ENCODE assay signal across 19 cellular contexts in genomic region chr1:39569034-39569433, GRCh38. TPM values are rescaled to one million over a fixed set of nuclear protein-coding genes. Genes with fewer than 3 reads are reported as not detected.
A peak's percentile ranks its signal among the peaks of the same experiment; 100 is the strongest.
DNase-seq lines count a peak whose midpoint lies in the region; ATAC-seq, FAIRE-seq and TF ChIP-seq lines count a peak whose summit lies in the region.
"Had no signal": no experiment of that assay in that cellular context is flagged by ENCODE, and none has a peak within 500 bp of the region (broad histone marks: within the 10 kb centered on the region; RNA-seq: fewer than 3 reads in every experiment).

No MANE protein-coding gene starts in this region.

- H3K4me1 Mint-ChIP-seq in endodermal cell = peaks cover 38% of the 10 kb centered on the region
- peaks cover 33% of the 10 kb centered on the region for H3K4me1 Mint-ChIP-seq in activated T-helper 2 cell treated with anti-CD3 and anti-CD28 coated beads, Interferon-gamma antibody, Interleukin-2, Interleukin-4, amounts not matched to agents 10 μg/mL and 5 μg/mL and 100 μg/mL, durations not matched to agents 14 hours and 24 hours and 36 hours (ENCODE audit: low read depth)

- 68 to 73% methylated on average over 4 of the region's 4 CpGs for WGBS in endodermal cell (ENCODE audit: insufficient coverage in 1 of 2, insufficient read length in 1 of 2), 2 experiments
- WGBS in small intestine, 3 donors = 14 to 61% (median 37%) methylated on average over 4 of the region's 4 CpGs

- intact Hi-C loops in left ventricle myocardium superior (cut with micrococcal nuclease) (no loop called here), left cardiac atrium (cut with DNase I) (no loop called here)
- intact Hi-C loops in activated T-helper 2 cell treated with anti-CD3 and anti-CD28 coated beads, Interferon-gamma antibody, Interleukin-2, Interleukin-4, amounts not matched to agents 10 μg/mL and 5 μg/mL and 100 μg/mL, durations not matched to agents 14 hours and 24 hours and 36 hours (cut with micrococcal nuclease) = no loop called here

- H3K9me3 Mint-ChIP-seq in endodermal cell = no peaks in the 10 kb centered on the region
- no peaks in the 10 kb centered on the region for H3K9me3 Mint-ChIP-seq in activated T-helper 2 cell treated with anti-CD3 and anti-CD28 coated beads, Interferon-gamma antibody, Interleukin-2, Interleukin-4, amounts not matched to agents 10 μg/mL and 5 μg/mL and 100 μg/mL, durations not matched to agents 14 hours and 24 hours and 36 hours
- H3K9me3 Mint-ChIP-seq: CD14-positive monocyte; CD8-positive, alpha-beta T cell had no signal

- H3K27ac Mint-ChIP-seq in endodermal cell = no peak overlapping the region
- no peak overlapping the region for H3K27ac Mint-ChIP-seq in activated T-helper 2 cell treated with anti-CD3 and anti-CD28 coated beads, Interferon-gamma antibody, Interleukin-2, Interleukin-4, amounts not matched to agents 10 μg/mL and 5 μg/mL and 100 μg/mL, durations not matched to agents 14 hours and 24 hours and 36 hours
- H3K27ac Mint-ChIP-seq: CD8-positive, alpha-beta T cell had no signal

- H3K4me3 ChIP-seq in endodermal cell (ENCODE audit: low read length) = no peak overlapping the region
- no peak overlapping the region for H3K4me3 ChIP-seq in small intestine (ENCODE audit: low read depth in 1 of 2, low read length in 2 of 2)
- H3K4me3 ChIP-seq: GM23248 had no signal

- H3K27me3 ChIP-seq in endodermal cell (ENCODE audit: control insufficient read depth, insufficient read depth, low read length, poor library complexity, severe bottlenecking) = no peaks in the 10 kb centered on the region
- no peaks in the 10 kb centered on the region for H3K27me3 ChIP-seq in small intestine (ENCODE audit: control insufficient read depth in 2 of 2, insufficient read depth in 2 of 2, low read length in 2 of 2)

- peaks cover 93% of the 10 kb centered on the region for H3K36me3 ChIP-seq in endodermal cell (ENCODE audit: control insufficient read depth, insufficient read depth, low read length)
- H3K36me3 ChIP-seq in small intestine (ENCODE audit: control insufficient read depth in 2 of 2, insufficient read depth in 2 of 2, low read length in 2 of 2) = peaks cover 35 to 45% of the 10 kb centered on the region in 2 donors

- ATAC-seq in left ventricle myocardium superior = peak; percentile 8
- ATAC-seq in left cardiac atrium = no peak
- ATAC-seq in GM18520 (IDR thresholded peaks at IDR 0.05; ENCODE audit: unreplicated experiment) = no peak
- ATAC-seq: CD8-positive, alpha-beta T cell; HCT116 had no signal

- H3K4me3 Mint-ChIP-seq in endodermal cell = no peak overlapping the region
- no peak overlapping the region for H3K4me3 Mint-ChIP-seq in activated T-helper 2 cell treated with anti-CD3 and anti-CD28 coated beads, Interferon-gamma antibody, Interleukin-2, Interleukin-4, amounts not matched to agents 10 μg/mL and 5 μg/mL and 100 μg/mL, durations not matched to agents 14 hours and 24 hours and 36 hours (ENCODE audit: low read depth)
- H3K4me3 Mint-ChIP-seq: CD14-positive monocyte; CD8-positive, alpha-beta T cell had no signal

- H3K4me1 ChIP-seq in endodermal cell (ENCODE audit: control insufficient read depth, insufficient read depth, low read length) = peaks cover 10% of the 10 kb centered on the region
- H3K4me1 ChIP-seq in small intestine (ENCODE audit: control insufficient read depth in 2 of 2, insufficient read depth in 1 of 2, low read depth in 1 of 2, low read length in 1 of 2) = peaks cover 10 to 14% of the 10 kb centered on the region in 2 donors

- FAIRE-seq in small intestine (lab: Jason Lieb, UNC) = no peak
- FAIRE-seq: G401.6, GM12892, H54 had no signal

- no peak overlapping the region for H3K9ac ChIP-seq in endodermal cell (ENCODE audit: extremely low read depth, low read length, poor library complexity, severe bottlenecking)
- H3K9ac ChIP-seq: GM23248 had no signal

- no peak for TF ChIP-seq CTCF in endodermal cell (conservative IDR thresholded peaks at IDR 0.05)

- H3K36me3 Mint-ChIP-seq in endodermal cell (ENCODE audit: low read depth) = peaks cover 96% of the 10 kb centered on the region
- peaks cover 96% of the 10 kb centered on the region for H3K36me3 Mint-ChIP-seq in activated T-helper 2 cell treated with anti-CD3 and anti-CD28 coated beads, Interferon-gamma antibody, Interleukin-2, Interleukin-4, amounts not matched to agents 10 μg/mL and 5 μg/mL and 100 μg/mL, durations not matched to agents 14 hours and 24 hours and 36 hours (ENCODE audit: low read depth)

- H3K27me3 Mint-ChIP-seq in endodermal cell (ENCODE audit: insufficient read depth) = no peaks in the 10 kb centered on the region
- no peaks in the 10 kb centered on the region for H3K27me3 Mint-ChIP-seq in activated T-helper 2 cell treated with anti-CD3 and anti-CD28 coated beads, Interferon-gamma antibody, Interleukin-2, Interleukin-4, amounts not matched to agents 10 μg/mL and 5 μg/mL and 100 μg/mL, durations not matched to agents 14 hours and 24 hours and 36 hours (ENCODE audit: low read depth)

- H3K9me3 ChIP-seq in endodermal cell (ENCODE audit: control insufficient read depth, low read length) (no peaks in the 10 kb centered on the region), small intestine (ENCODE audit: control insufficient read depth, low read depth) (no peaks in the 10 kb centered on the region)

- no peak overlapping the region for H3K27ac ChIP-seq in endodermal cell (ENCODE audit: low read depth, low read length)
- H3K27ac ChIP-seq in small intestine (ENCODE audit: low read depth in 1 of 2, low read length in 1 of 2) = no peak overlapping the region
- H3K27ac ChIP-seq: GM23248, HL-60 had no signal

- no peak for DNase-seq in left ventricle myocardium superior
- no peak for DNase-seq in left cardiac atrium
- peak; percentile 88 for DNase-seq in NCI-H2029 treated with DMSO at 0.1 percent for 48 hours (lab: John Stamatoyannopoulos, UW)
- DNase-seq in endodermal cell = peak; percentile 52
- DNase-seq in small intestine = peak; percentile 44
- no peak for DNase-seq in activated T-helper 2 cell treated with anti-CD3 and anti-CD28 coated beads, Interferon-gamma antibody, Interleukin-2, Interleukin-4, amounts not matched to agents 10 μg/mL and 5 μg/mL and 100 μg/mL, durations not matched to agents 14 hours and 24 hours and 36 hours (ENCODE audit: low spot score)
- no peak for DNase-seq in T1000 (lab: John Stamatoyannopoulos, UW)
- DNase-seq: CD8-positive, alpha-beta T cell; COR-L47; DMS79 treated with DMSO at 0.1 percent for 48 hours; EL; GM23248 had no signal

RNA-seq across cellular contexts. Expression of gene PABPC4, which starts 7.6 kb away (rescaled TPM):
- total RNA-seq in left ventricle myocardium superior = 246 TPM
- total RNA-seq in left cardiac atrium = 100 to 1,000 TPM; 206 to 343 TPM
- total RNA-seq in endodermal cell = 100 to 1,000 TPM; 230 to 270 TPM
- polyA plus RNA-seq in endodermal cell (2013, experiment 1 of 2) = 153 TPM
- 140 TPM for polyA plus RNA-seq in endodermal cell (2013, experiment 2 of 2)
- 100 to 1,000 TPM in 1 of 3 donors, 10 to 100 TPM in 2; 67.5 to 121 (median 87.3) TPM for polyA plus RNA-seq in small intestine
- 369 and 375 TPM in 2 replicates for total RNA-seq in activated T-helper 2 cell treated with anti-CD3 and anti-CD28 coated beads, Interferon-gamma antibody, Interleukin-2, Interleukin-4, amounts not matched to agents 10 μg/mL and 5 μg/mL and 100 μg/mL, durations not matched to agents 14 hours and 24 hours and 36 hours

Comparison
In these comparisons a context has a peak if more than half of its experiments do, and no peak if none do; other contexts are left out.
1. DNase-seq: peak in NCI-H2029 treated with DMSO at 0.1 percent for 48 hours (single experiment), endodermal cell (single experiment) and small intestine (single experiment); none in left ventricle myocardium superior (single experiment), left cardiac atrium (single experiment), activated T-helper 2 cell treated with anti-CD3 and anti-CD28 coated beads, Interferon-gamma antibody, Interleukin-2, Interleukin-4, amounts not matched to agents 10 μg/mL and 5 μg/mL and 100 μg/mL, durations not matched to agents 14 hours and 24 hours and 36 hours (single experiment) and T1000 (single experiment).